Comparison of ENCODE assay signal across 8 cellular contexts in genomic region chr2:12501469-12502147, GRCh38.
A peak's percentile ranks its signal among the peaks of the same experiment; 100 is the strongest.
DNase-seq lines count a peak whose midpoint lies in the region; ATAC-seq and TF ChIP-seq lines count a peak whose summit lies in the region.

No MANE protein-coding gene starts in this region.

- H3K36me3 ChIP-seq in Loucy (ENCODE audit: insufficient read depth, low read length) (no peaks in the 10 kb centered on the region), mucosa of descending colon (ENCODE audit: low read depth) (no peaks in the 10 kb centered on the region), OCI-LY7 (ENCODE audit: insufficient read depth, low read length) (no peaks in the 10 kb centered on the region)

- TF ChIP-seq CTCF in Loucy (conservative IDR thresholded peaks at IDR 0.05; ENCODE audit: low read length), result no peak
- no peak for TF ChIP-seq CTCF in mucosa of descending colon (IDR thresholded peaks at IDR 0.05)
- TF ChIP-seq CTCF in OCI-LY7 (conservative IDR thresholded peaks at IDR 0.05; ENCODE audit: low read length), result no peak

- CTCF ChIA-PET in OCI-LY7 (lab: Charles Lee; ENCODE audit: unreplicated experiment), result no interaction called here

- no peaks in the 10 kb centered on the region for H3K9me3 ChIP-seq in Loucy (ENCODE audit: insufficient read depth, low read depth, low read length)
- no peaks in the 10 kb centered on the region for H3K9me3 ChIP-seq in mucosa of descending colon
- no peaks in the 10 kb centered on the region for H3K9me3 ChIP-seq in OCI-LY7 (ENCODE audit: low read length)

- intact Hi-C loops in mucosa of descending colon (cut with DNase I, micrococcal nuclease) (no loop called here), OCI-LY7 (cut with micrococcal nuclease; ENCODE audit: unreplicated experiment) (no loop called here)

- peak overlapping the region; percentile 69 for H3K4me2 ChIP-seq in Loucy (ENCODE audit: low read depth, low read length, poor library complexity, severe bottlenecking)
- H3K4me2 ChIP-seq in OCI-LY7 (ENCODE audit: low read length), result no peak overlapping the region

- POLR2A ChIA-PET in OCI-LY7 (lab: Charles Lee), result interaction anchor here (0.7 kb wide), 1 partner anchor 14 kb away, joined by 5 read pairs; no protein-coding TSS in a partner anchor

- no peak overlapping the region for H3K27ac ChIP-seq in OCI-LY7 (ENCODE audit: low read depth, low read length, poor library complexity, severe bottlenecking)

- H3K9me2 ChIP-seq in Loucy (replicated peaks; ENCODE audit: low read depth, low read length), result no peaks in the 10 kb centered on the region
- H3K9me2 ChIP-seq in OCI-LY7 (ENCODE audit: insufficient read depth, low read length), result no peaks in the 10 kb centered on the region

- DNase-seq in EH (ENCODE audit: low read depth), result peak; percentile 15
- DNase-seq in activated T-cell treated with anti-CD3 and anti-CD28 coated beads, Interleukin-2, amount 50 U/mL, for 48 hours, result peak; percentile 74 to 80
- DNase-seq in mucosa of descending colon, result peak in 2 of 3 donors; percentile 42 to 71
- no peak for DNase-seq in OCI-LY7 (ENCODE audit: low spot score)
- no peak for DNase-seq in HK-2 (ENCODE audit: unreplicated experiment)
- DNase-seq in cerebellum (ENCODE audit: low spot score), result no peak

- H2AFZ ChIP-seq in Loucy (ENCODE audit: low read length) (peak overlapping the region; percentile 4; the same call in 1 of the 2 replicates), OCI-LY7 (ENCODE audit: low read length) (no peak overlapping the region)

- H4K20me1 ChIP-seq in Loucy (ENCODE audit: insufficient read depth, low read length, poor library complexity, severe bottlenecking) (no peaks in the 10 kb centered on the region), OCI-LY7 (ENCODE audit: insufficient read depth, low read length) (no peaks in the 10 kb centered on the region)

- H3K79me2 ChIP-seq in Loucy (ENCODE audit: insufficient read depth, low read length) (no peaks in the 10 kb centered on the region), OCI-LY7 (ENCODE audit: insufficient read depth, low read depth, low read length) (no peaks in the 10 kb centered on the region)

- H3F3A ChIP-seq in Loucy (ENCODE audit: low read depth), result no peaks in the 10 kb centered on the region

- peak overlapping the region; percentile 66 for H3K9ac ChIP-seq in Loucy (ENCODE audit: low read depth, low read length, poor library complexity, severe bottlenecking)

- H3K4me1 ChIP-seq in Loucy (ENCODE audit: insufficient read depth, low read length, poor library complexity, severe bottlenecking), result peaks cover 88% of the 10 kb centered on the region
- no peaks in the 10 kb centered on the region for H3K4me1 ChIP-seq in mucosa of descending colon (ENCODE audit: low read depth)
- H3K4me1 ChIP-seq in OCI-LY7 (ENCODE audit: insufficient read depth, low read length, poor library complexity, severe bottlenecking), result no peaks in the 10 kb centered on the region

- no peaks in the 10 kb centered on the region for H3K27me3 ChIP-seq in Loucy (ENCODE audit: insufficient read depth, low read length, poor library complexity, severe bottlenecking)

- ATAC-seq in GM21619 (IDR thresholded peaks at IDR 0.05; ENCODE audit: unreplicated experiment), result peak; percentile 93
- ATAC-seq in mucosa of descending colon, result peak; percentile 86

- peak overlapping the region; percentile 51 for H3K4me3 ChIP-seq in Loucy (ENCODE audit: low read length, poor library complexity, severe bottlenecking)
- H3K4me3 ChIP-seq in mucosa of descending colon, result no peak overlapping the region
- H3K4me3 ChIP-seq in OCI-LY7 (ENCODE audit: low read depth, low read length, poor library complexity, severe bottlenecking), result no peak overlapping the region

- no TSS peak for BruUV-seq in OCI-LY7 (replicated peaks; lab: Mats Ljungman, UMichigan)

Comparison
In these comparisons a context has a peak if more than half of its experiments do, and no peak if none do; other contexts are left out.
1. DNase-seq: peak in EH (single experiment), activated T-cell treated with anti-CD3 and anti-CD28 coated beads, Interleukin-2, amount 50 U/mL, for 48 hours (2 of 2) and mucosa of descending colon (2 of 3); none in OCI-LY7 (single experiment), HK-2 (single experiment) and cerebellum (single experiment).